In genomic region chrX:31301203-31301602, GRCh38 we compare ENCODE assay signal across 29 cellular contexts.
"Had no signal": no experiment of that assay in that cellular context is flagged by ENCODE, and none has a peak within 500 bp of the region (broad histone marks: within the 10 kb centered on the region; RNA-seq: fewer than 3 reads in every experiment).

No MANE protein-coding gene starts in this region.

- H3K27me3 ChIP-seq: colonic mucosa, esophagus muscularis mucosa, esophagus squamous epithelium, foreskin keratinocyte, gastrocnemius medialis, gastroesophageal sphincter, heart left ventricle, heart right ventricle had no signal

- H3K4me1 ChIP-seq: colonic mucosa, esophagus muscularis mucosa, esophagus squamous epithelium, gastrocnemius medialis, gastroesophageal sphincter, heart left ventricle, heart right ventricle had no signal

- H3K4me3 ChIP-seq: colonic mucosa, coronary artery, dorsolateral prefrontal cortex, esophagus muscularis mucosa, esophagus squamous epithelium, gastrocnemius medialis, gastroesophageal sphincter, heart left ventricle, heart right ventricle had no signal

- H3K27ac Mint-ChIP-seq: dendritic cell treated with granulocyte-macrophage colony-stimulating factor and Interleukin-4, amounts not matched to agents 40 ng/mL and 50 ng/mL, for 4 days; effector memory CD8-positive, alpha-beta T cell; endodermal cell had no signal

- H3K9me3 Mint-ChIP-seq: dendritic cell treated with granulocyte-macrophage colony-stimulating factor and Interleukin-4, amounts not matched to agents 40 ng/mL and 50 ng/mL, for 4 days; effector memory CD8-positive, alpha-beta T cell had no signal

- ATAC-seq: effector memory CD8-positive, alpha-beta T cell; esophagus mucosa; foreskin keratinocyte; gastrocnemius medialis; gastroesophageal sphincter; heart left ventricle; heart right ventricle had no signal

- DNase-seq: colonic mucosa; cortex of kidney; dermis blood vessel endothelial cell; dorsolateral prefrontal cortex; effector CD4-positive, alpha-beta T cell; effector CD8-positive, alpha-beta T cell; effector memory CD4-positive, alpha-beta T cell; effector memory CD8-positive, alpha-beta T cell; endodermal cell; erythroblast; esophagus squamous epithelium; foreskin fibroblast; foreskin keratinocyte; foreskin melanocyte; gastrocnemius medialis; glutamatergic neuron; head of caudate nucleus; heart left ventricle; heart right ventricle had no signal

- H3K9me3 ChIP-seq: colonic mucosa, esophagus muscularis mucosa, esophagus squamous epithelium, gastrocnemius medialis, gastroesophageal sphincter, heart right ventricle had no signal

- H3K4me3 Mint-ChIP-seq: dendritic cell treated with granulocyte-macrophage colony-stimulating factor and Interleukin-4, amounts not matched to agents 40 ng/mL and 50 ng/mL, for 4 days; effector memory CD8-positive, alpha-beta T cell; endodermal cell had no signal

- H3K27ac ChIP-seq: colonic mucosa, coronary artery, dorsolateral prefrontal cortex, epithelial cell of prostate, esophagus muscularis mucosa, esophagus squamous epithelium, foreskin keratinocyte, gastrocnemius medialis, gastroesophageal sphincter, heart left ventricle, heart right ventricle had no signal

- FAIRE-seq: colon, endometrium, endothelial cell of umbilical vein, frontal cortex had no signal

- H3K36me3 ChIP-seq: colonic mucosa, esophagus muscularis mucosa, esophagus squamous epithelium, gastrocnemius medialis, gastroesophageal sphincter, heart left ventricle, heart right ventricle had no signal

- H3K27me3 Mint-ChIP-seq: effector memory CD8-positive, alpha-beta T cell had no signal
